24 cellular contexts compared by ENCODE assay signal in genomic region chr17:8739104-8739503, GRCh38. TPM values are rescaled to one million over a fixed set of nuclear protein-coding genes. Genes with fewer than 3 reads are reported as not detected.
DNase-seq lines count a peak whose midpoint lies in the region; ATAC-seq and TF ChIP-seq lines count a peak whose summit lies in the region.
"Had no signal": no experiment of that assay in that cellular context is flagged by ENCODE, and none has a peak within 500 bp of the region (broad histone marks: within the 10 kb centered on the region; RNA-seq: fewer than 3 reads in every experiment).

No MANE protein-coding gene starts in this region.

- H3K4me3 ChIP-seq in naive thymus-derived CD4-positive, alpha-beta T cell (ENCODE audit: low read length) = no peak overlapping the region
- no peak overlapping the region for H3K4me3 ChIP-seq in colonic mucosa
- H3K4me3 ChIP-seq: BLaER1 treated with 17β-estradiol and CSF1 and Interleukin-3, amounts not matched to agents 10 nM and 100 nM; thyroid gland had no signal

- no peaks in the 10 kb centered on the region for H3K36me3 ChIP-seq in naive thymus-derived CD4-positive, alpha-beta T cell (ENCODE audit: control insufficient read depth in 2 of 3, insufficient read depth in 3 of 3, low read length in 3 of 3)
- H3K36me3 ChIP-seq in colonic mucosa = no peaks in the 10 kb centered on the region
- H3K36me3 ChIP-seq: BLaER1 treated with 17β-estradiol and CSF1 and Interleukin-3, amounts not matched to agents 10 nM and 100 nM; thyroid gland; WERI-Rb-1 had no signal

- H3K36me3 Mint-ChIP-seq in activated CD4-positive, alpha-beta T cell treated with anti-CD3 and anti-CD28 coated beads, Interleukin-2, amount 10 ng/mL, durations not matched to agents 7 days and 5 days (ENCODE audit: low read depth) = no peaks in the 10 kb centered on the region
- no peaks in the 10 kb centered on the region for H3K36me3 Mint-ChIP-seq in endothelial cell (ENCODE audit: low read depth, unreplicated experiment)
- no peaks in the 10 kb centered on the region for H3K36me3 Mint-ChIP-seq in naive thymus-derived CD4-positive, alpha-beta T cell
- peaks cover under 1% of the 10 kb centered on the region for H3K36me3 Mint-ChIP-seq in effector memory CD8-positive, alpha-beta T cell (ENCODE audit: insufficient read depth)
- H3K36me3 Mint-ChIP-seq: activated naive CD8-positive, alpha-beta T cell treated with anti-CD3 and anti-CD28 coated beads, Interleukin-2, amount 10 ng/mL, durations not matched to agents 7 days and 5 days had no signal

- H3K4me1 Mint-ChIP-seq in activated CD4-positive, alpha-beta T cell treated with anti-CD3 and anti-CD28 coated beads, Interleukin-2, amount 10 ng/mL, durations not matched to agents 7 days and 5 days = peaks cover 11% of the 10 kb centered on the region
- peaks cover 18% of the 10 kb centered on the region for H3K4me1 Mint-ChIP-seq in endothelial cell (ENCODE audit: unreplicated experiment)
- H3K4me1 Mint-ChIP-seq in naive thymus-derived CD4-positive, alpha-beta T cell = peaks cover 13 to 17% (median 15%) of the 10 kb centered on the region in 7 donors
- peaks cover 15 to 18% of the 10 kb centered on the region in 2 donors for H3K4me1 Mint-ChIP-seq in effector memory CD8-positive, alpha-beta T cell (ENCODE audit: low read depth in 2 of 2)

- no peak overlapping the region for H3K4me3 Mint-ChIP-seq in activated CD4-positive, alpha-beta T cell treated with anti-CD3 and anti-CD28 coated beads, Interleukin-2, amount 10 ng/mL, durations not matched to agents 7 days and 5 days
- H3K4me3 Mint-ChIP-seq in endothelial cell (ENCODE audit: unreplicated experiment) = no peak overlapping the region
- peak overlapping the region in 8 of 10 donors; percentile 9 to 66 (median 50) for H3K4me3 Mint-ChIP-seq in naive thymus-derived CD4-positive, alpha-beta T cell
- H3K4me3 Mint-ChIP-seq in effector memory CD8-positive, alpha-beta T cell = peak overlapping the region in 1 of 2 donors; percentile 81

- intact Hi-C loops in naive thymus-derived CD4-positive, alpha-beta T cell (cut with micrococcal nuclease) = no loop called here
- intact Hi-C loops in colonic mucosa (cut with DNase I) = no loop called here

- H3K27ac Mint-ChIP-seq in activated CD4-positive, alpha-beta T cell treated with anti-CD3 and anti-CD28 coated beads, Interleukin-2, amount 10 ng/mL, durations not matched to agents 7 days and 5 days = peak overlapping the region; percentile 2
- peak overlapping the region; percentile 43 for H3K27ac Mint-ChIP-seq in endothelial cell (ENCODE audit: unreplicated experiment)
- peak overlapping the region in 3 of 9 donors; percentile 32 to 48 (median 38) for H3K27ac Mint-ChIP-seq in naive thymus-derived CD4-positive, alpha-beta T cell
- no peak overlapping the region for H3K27ac Mint-ChIP-seq in effector memory CD8-positive, alpha-beta T cell

- no peak overlapping the region for H3K9ac ChIP-seq in colonic mucosa (ENCODE audit: low read depth in 2 of 2, low read length in 2 of 2)
- H3K9ac ChIP-seq: BLaER1 treated with 17β-estradiol and CSF1 and Interleukin-3, amounts not matched to agents 10 nM and 100 nM had no signal

- peaks cover 8 to 9% of the 10 kb centered on the region in 2 donors for H3K4me1 ChIP-seq in naive thymus-derived CD4-positive, alpha-beta T cell (ENCODE audit: control insufficient read depth in 2 of 2, insufficient read depth in 2 of 2, low read length in 2 of 2)
- H3K4me1 ChIP-seq in colonic mucosa = no peaks in the 10 kb centered on the region
- H3K4me1 ChIP-seq: thyroid gland had no signal

- no peak for ATAC-seq in naive thymus-derived CD4-positive, alpha-beta T cell
- ATAC-seq in effector memory CD8-positive, alpha-beta T cell (replicated peaks) = no peak
- ATAC-seq: activated T-cell treated with anti-CD3 and anti-CD28 coated beads, Interleukin-2, amount 50 U/mL, for 4 hours had no signal

- H3K27me3 Mint-ChIP-seq in activated CD4-positive, alpha-beta T cell treated with anti-CD3 and anti-CD28 coated beads, Interleukin-2, amount 10 ng/mL, durations not matched to agents 7 days and 5 days = peaks cover 16% of the 10 kb centered on the region
- peaks cover 6% of the 10 kb centered on the region for H3K27me3 Mint-ChIP-seq in endothelial cell (ENCODE audit: unreplicated experiment)
- H3K27me3 Mint-ChIP-seq in naive thymus-derived CD4-positive, alpha-beta T cell = peaks cover 0 to 19% (median 0%) of the 10 kb centered on the region in 5 donors
- H3K27me3 Mint-ChIP-seq in effector memory CD8-positive, alpha-beta T cell = peaks cover 0 to 12% of the 10 kb centered on the region in 2 donors
- H3K27me3 Mint-ChIP-seq: activated CD8-positive, alpha-beta T cell treated with anti-CD3 and anti-CD28 coated beads for 36 hours had no signal

- no peak overlapping the region for H3K27ac ChIP-seq in naive thymus-derived CD4-positive, alpha-beta T cell (ENCODE audit: low read depth, low read length)
- no peak overlapping the region for H3K27ac ChIP-seq in colonic mucosa
- H3K27ac ChIP-seq: BLaER1 treated with 17β-estradiol and CSF1 and Interleukin-3, amounts not matched to agents 10 nM and 100 nM; thyroid gland; WERI-Rb-1 had no signal

- H3K9me3 Mint-ChIP-seq in activated CD4-positive, alpha-beta T cell treated with anti-CD3 and anti-CD28 coated beads, Interleukin-2, amount 10 ng/mL, durations not matched to agents 7 days and 5 days = no peaks in the 10 kb centered on the region
- H3K9me3 Mint-ChIP-seq in endothelial cell (ENCODE audit: unreplicated experiment) = no peaks in the 10 kb centered on the region
- peaks cover 0 to 2% (median 0%) of the 10 kb centered on the region in 11 donors for H3K9me3 Mint-ChIP-seq in naive thymus-derived CD4-positive, alpha-beta T cell
- H3K9me3 Mint-ChIP-seq in effector memory CD8-positive, alpha-beta T cell = no peaks in the 10 kb centered on the region
- H3K9me3 Mint-ChIP-seq: activated CD8-positive, alpha-beta T cell treated with anti-CD3 and anti-CD28 coated beads for 36 hours; activated naive CD8-positive, alpha-beta T cell treated with anti-CD3 and anti-CD28 coated beads, Interleukin-2, amount 10 ng/mL, durations not matched to agents 7 days and 5 days; activated T-cell treated with anti-CD3 and anti-CD28 coated beads, Interleukin-2, amount 50 U/mL, for 4 hours had no signal

- no peak for DNase-seq in activated CD4-positive, alpha-beta T cell treated with anti-CD3 and anti-CD28 coated beads, Interleukin-2, amount 10 ng/mL, durations not matched to agents 7 days and 5 days
- no peak for DNase-seq in activated CD4-positive, alpha-beta T cell treated with anti-CD3 and anti-CD28 coated beads for 48 hours
- DNase-seq in endothelial cell (ENCODE audit: low spot score) (no peak), colonic mucosa (no peak), NCI-H510A (lab: John Stamatoyannopoulos, UW) (no peak)
- DNase-seq in naive thymus-derived CD4-positive, alpha-beta T cell = no peak
- no peak for DNase-seq in effector memory CD8-positive, alpha-beta T cell
- no peak for DNase-seq in stimulated activated CD4-positive, alpha-beta T cell treated with anti-CD3 and anti-CD28 coated beads, Interleukin-12 subunit alpha, Interleukin-12 subunit beta, amount 100 ng/mL, for 4 hours
- DNase-seq: activated naive CD8-positive, alpha-beta T cell treated with anti-CD3 and anti-CD28 coated beads, Interleukin-2, amount 10 ng/mL, durations not matched to agents 7 days and 5 days; activated T-cell treated with anti-CD3 and anti-CD28 coated beads, Interleukin-2, amount 50 U/mL, for 4 hours; DMS53; HCEC 1CT; head of caudate nucleus; NCI-H1417; SW 1271; thyroid gland; WERI-Rb-1 had no signal

- CTCF ChIA-PET in activated CD4-positive, alpha-beta T cell treated with anti-CD3 and anti-CD28 coated beads, Interleukin-2, amount 10 ng/mL, durations not matched to agents 7 days and 5 days (lab: Charles Lee) = no interaction called here
- CTCF ChIA-PET in naive thymus-derived CD4-positive, alpha-beta T cell (lab: Charles Lee) = interaction anchor here (0.6 kb wide), 1 partner anchor 14 kb away, joined by 5 read pairs; no protein-coding TSS in a partner anchor

- POLR2A ChIA-PET in activated CD4-positive, alpha-beta T cell treated with anti-CD3 and anti-CD28 coated beads, Interleukin-2, amount 10 ng/mL, durations not matched to agents 7 days and 5 days (lab: Charles Lee) = no interaction called here
- POLR2A ChIA-PET in naive thymus-derived CD4-positive, alpha-beta T cell (lab: Charles Lee) = no interaction called here

- TF ChIP-seq CTCF in endothelial cell (IDR thresholded peaks at IDR 0.05; ENCODE audit: unreplicated experiment) (no peak), colonic mucosa (IDR thresholded peaks at IDR 0.05) (no peak)

- H3K27me3 ChIP-seq in naive thymus-derived CD4-positive, alpha-beta T cell (ENCODE audit: control insufficient read depth in 2 of 2, insufficient read depth in 2 of 2, low read length in 2 of 2) = no peaks in the 10 kb centered on the region
- H3K27me3 ChIP-seq in colonic mucosa = no peaks in the 10 kb centered on the region
- H3K27me3 ChIP-seq: BLaER1 treated with 17β-estradiol and CSF1 and Interleukin-3, amounts not matched to agents 10 nM and 100 nM; thyroid gland had no signal

- H3K9me3 ChIP-seq in naive thymus-derived CD4-positive, alpha-beta T cell (ENCODE audit: control insufficient read depth in 2 of 3, low read length in 3 of 3) = no peaks in the 10 kb centered on the region
- H3K9me3 ChIP-seq in colonic mucosa = no peaks in the 10 kb centered on the region
- H3K9me3 ChIP-seq: BLaER1 treated with 17β-estradiol and CSF1 and Interleukin-3, amounts not matched to agents 10 nM and 100 nM; thyroid gland had no signal

RNA-seq across cellular contexts. Expression of gene CCDC42, which starts 5.5 kb away (rescaled TPM):
- under 1 TPM in 1 of 2 experiments, not detected in 1; 0.25 TPM for total RNA-seq in activated CD4-positive, alpha-beta T cell treated with anti-CD3 and anti-CD28 coated beads, Interleukin-2, amount 10 ng/mL, durations not matched to agents 7 days and 5 days
- total RNA-seq in endothelial cell (ENCODE audit: unreplicated experiment) (0.95 TPM), colonic mucosa (not detected)
- total RNA-seq in naive thymus-derived CD4-positive, alpha-beta T cell = 1 to 10 TPM in 1 of 5 experiments, not detected in 4; 1.6 TPM
- not detected for polyA plus RNA-seq in naive thymus-derived CD4-positive, alpha-beta T cell
- total RNA-seq: A172; activated T-cell treated with anti-CD3 and anti-CD28 coated beads, Interleukin-2, amount 50 U/mL, for 4 hours; bronchial epithelial cell; fibroblast of lung; posterior vena cava; RPMI7951; thyroid gland had no signal
- polyA plus RNA-seq: fibroblast of lung had no signal

RNA-seq across cellular contexts. Expression of gene SPDYE4, which starts 19.2 kb away (rescaled TPM):
- total RNA-seq in activated CD4-positive, alpha-beta T cell treated with anti-CD3 and anti-CD28 coated beads, Interleukin-2, amount 10 ng/mL, durations not matched to agents 7 days and 5 days = not detected
- total RNA-seq in endothelial cell (ENCODE audit: unreplicated experiment) (not detected), colonic mucosa (not detected)
- total RNA-seq in naive thymus-derived CD4-positive, alpha-beta T cell = under 1 TPM in 1 of 5 experiments, not detected in 4; 0.34 TPM
- not detected for polyA plus RNA-seq in naive thymus-derived CD4-positive, alpha-beta T cell
- total RNA-seq: A172; activated CD8-positive, alpha-beta T cell treated with anti-CD3 and anti-CD28 coated beads for 36 hours; activated naive CD8-positive, alpha-beta T cell treated with anti-CD3 and anti-CD28 coated beads, Interleukin-2, amount 10 ng/mL, durations not matched to agents 7 days and 5 days; activated T-cell treated with anti-CD3 and anti-CD28 coated beads, Interleukin-2, amount 50 U/mL, for 4 hours; bronchial epithelial cell; fibroblast of lung; posterior vena cava; RPMI7951; thyroid gland had no signal
- polyA plus RNA-seq: fibroblast of lung had no signal

Comparison
In these comparisons a context has a peak if more than half of its experiments do, and no peak if none do; other contexts are left out.
1. H3K27ac Mint-ChIP-seq: peak in activated CD4-positive, alpha-beta T cell treated with anti-CD3 and anti-CD28 coated beads, Interleukin-2, amount 10 ng/mL, durations not matched to agents 7 days and 5 days (single experiment) and endothelial cell (single experiment); none in effector memory CD8-positive, alpha-beta T cell (0 of 2).
2. H3K4me3 Mint-ChIP-seq: peak in naive thymus-derived CD4-positive, alpha-beta T cell (8 of 10); none in activated CD4-positive, alpha-beta T cell treated with anti-CD3 and anti-CD28 coated beads, Interleukin-2, amount 10 ng/mL, durations not matched to agents 7 days and 5 days (single experiment) and endothelial cell (single experiment).